Comparison of ENCODE assay signal across 10 cellular contexts in genomic region chr1:156897078-156897825, GRCh38. TPM values are rescaled to one million over a fixed set of nuclear protein-coding genes. Genes with fewer than 3 reads are reported as not detected.
DNase-seq lines count a peak whose midpoint lies in the region; ATAC-seq and TF ChIP-seq lines count a peak whose summit lies in the region.
"Had no signal": no experiment of that assay in that cellular context is flagged by ENCODE, and none has a peak within 500 bp of the region (broad histone marks: within the 10 kb centered on the region; RNA-seq: fewer than 3 reads in every experiment).

No MANE protein-coding gene starts in this region.

- peaks cover 19 to 23% of the 10 kb centered on the region in 2 donors for H3K4me1 ChIP-seq in gastrocnemius medialis

- peaks cover 3 to 23% (median 6%) of the 10 kb centered on the region in 3 donors for H3K27me3 Mint-ChIP-seq in immature natural killer cell (ENCODE audit: low read depth in 3 of 3)

- H3K4me3 ChIP-seq in fibroblast of mammary gland (ENCODE audit: control insufficient read depth, low read depth, low read length), result peak overlapping the region; percentile 13
- H3K4me3 ChIP-seq in gastrocnemius medialis, result peak overlapping the region in 2 of 4 donors; percentile 6 to 64

- H3K27ac Mint-ChIP-seq in immature natural killer cell, result peak overlapping the region in 1 of 6 donors; percentile 42
- H3K27ac Mint-ChIP-seq: activated naive CD4-positive, alpha-beta T cell treated with anti-CD3 and anti-CD28 coated beads, Interleukin-2, amount 10 ng/mL, durations not matched to agents 7 days and 5 days had no signal

- peak overlapping the region; percentile 86 to 94 (median 90) for H3K27ac ChIP-seq in gastrocnemius medialis

- no peak for TF ChIP-seq POLR2A in gastrocnemius medialis (IDR thresholded peaks at IDR 0.05)

- peaks cover 2 to 6% of the 10 kb centered on the region in 2 donors for H3K4me1 Mint-ChIP-seq in immature natural killer cell

- no peaks in the 10 kb centered on the region for H3K36me3 ChIP-seq in gastrocnemius medialis

- no peaks in the 10 kb centered on the region for H3K9me3 ChIP-seq in gastrocnemius medialis

- in situ Hi-C loops in gastrocnemius medialis (cut with MboI; ENCODE audit: low sequenced_read_pairs in 4 of 4), result loop anchor here in 1 of 4 donors (25.0 kb wide), 1 partner anchor 210 kb away; the partner anchor contains the start of gene NES

- peaks cover 4 to 16% (median 14%) of the 10 kb centered on the region in 3 donors for H3K27me3 ChIP-seq in gastrocnemius medialis

- H3K36me3 Mint-ChIP-seq in immature natural killer cell, result no peaks in the 10 kb centered on the region
- H3K36me3 Mint-ChIP-seq: activated naive CD4-positive, alpha-beta T cell treated with anti-CD3 and anti-CD28 coated beads, Interleukin-2, amount 10 ng/mL, durations not matched to agents 7 days and 5 days had no signal

- no peaks in the 10 kb centered on the region for H3K9me3 Mint-ChIP-seq in immature natural killer cell
- H3K9me3 Mint-ChIP-seq: activated naive CD4-positive, alpha-beta T cell treated with anti-CD3 and anti-CD28 coated beads, Interleukin-2, amount 10 ng/mL, durations not matched to agents 7 days and 5 days had no signal

- no peak for TF ChIP-seq CTCF in fibroblast of mammary gland (conservative IDR thresholded peaks at IDR 0.05; ENCODE audit: control insufficient read depth, insufficient read depth, low read depth, low read length)
- no peak for TF ChIP-seq CTCF in gastrocnemius medialis (IDR thresholded peaks at IDR 0.05 in 4 of 5, conservative IDR thresholded peaks at IDR 0.05 in 1 of 5)

- no peak for ATAC-seq in gastrocnemius medialis
- no peak for ATAC-seq in HG03565 (IDR thresholded peaks at IDR 0.05; ENCODE audit: unreplicated experiment)

- intact Hi-C loops in gastrocnemius medialis (cut with DNase I; ENCODE audit: low total_unique reads), result loop anchor here (10.0 kb wide), 1 partner anchor 232 kb away; no protein-coding TSS in a partner anchor

- peak; percentile 52 for DNase-seq in ELF-1 (ENCODE audit: low read depth, low spot score)
- DNase-seq in RPMI7951 (ENCODE audit: low read depth), result peak; percentile 70
- peak; percentile 81 for DNase-seq in fibroblast of mammary gland (ENCODE audit: low read depth)
- no peak for DNase-seq in gastrocnemius medialis
- no peak for DNase-seq in effector CD8-positive, alpha-beta T cell (lab: John Stamatoyannopoulos, UW)
- no peak for DNase-seq in immature natural killer cell
- DNase-seq in NCI-H128 (lab: John Stamatoyannopoulos, UW; ENCODE audit: unreplicated experiment), result no peak

- H3K4me3 Mint-ChIP-seq in immature natural killer cell, result no peak overlapping the region
- H3K4me3 Mint-ChIP-seq: activated naive CD4-positive, alpha-beta T cell treated with anti-CD3 and anti-CD28 coated beads, Interleukin-2, amount 10 ng/mL, durations not matched to agents 7 days and 5 days had no signal

RNA-seq across cellular contexts. Expression of gene PEAR1, which starts 3.7 kb away (rescaled TPM):
- total RNA-seq in RPMI7951 (2014; rRNA removed; shearing (Covaris generic)), result not detected in 2 replicates
- 10 to 100 TPM in 1 of 4 donors, 1 to 10 TPM in 3; 4.3 to 11.2 (median 6.0) TPM for total RNA-seq in gastrocnemius medialis
- under 1 TPM in 1 of 3 donors, not detected in 2; 0.28 TPM for polyA plus RNA-seq in immature natural killer cell

RNA-seq across cellular contexts. Expression of gene LRRC71, which starts 23.2 kb away (rescaled TPM):
- total RNA-seq in RPMI7951 (2014; rRNA removed; shearing (Covaris generic)), result not detected in 2 replicates
- not detected for total RNA-seq in gastrocnemius medialis
- polyA plus RNA-seq in immature natural killer cell, result not detected
- total RNA-seq: left cardiac atrium had no signal

RNA-seq across cellular contexts. Expression of gene NTRK1, which starts 36.6 kb away (rescaled TPM):
- total RNA-seq in RPMI7951 (2014; rRNA removed; shearing (Covaris generic)), result not detected in 2 replicates
- total RNA-seq in gastrocnemius medialis, result under 1 TPM in 2 of 4 donors, not detected in 2; 0.13 to 0.22 TPM
- polyA plus RNA-seq in immature natural killer cell, result under 1 TPM in 1 of 3 donors, not detected in 2; 0.71 TPM

RNA-seq across cellular contexts. Expression of gene INSRR, which starts 38.3 kb away (rescaled TPM):
- not detected in 2 replicates for total RNA-seq in RPMI7951 (2014; rRNA removed; shearing (Covaris generic))
- total RNA-seq in gastrocnemius medialis, result not detected
- not detected for polyA plus RNA-seq in immature natural killer cell

Comparison
In these comparisons a context has a peak if more than half of its experiments do, and no peak if none do; other contexts are left out.
1. DNase-seq: peak in ELF-1 (single experiment), RPMI7951 (single experiment) and fibroblast of mammary gland (single experiment); none in gastrocnemius medialis (0 of 2), effector CD8-positive, alpha-beta T cell (single experiment), immature natural killer cell (0 of 3) and NCI-H128 (single experiment).